Comparison of ENCODE assay signal across 8 cellular contexts in the genomic region with DNA sequence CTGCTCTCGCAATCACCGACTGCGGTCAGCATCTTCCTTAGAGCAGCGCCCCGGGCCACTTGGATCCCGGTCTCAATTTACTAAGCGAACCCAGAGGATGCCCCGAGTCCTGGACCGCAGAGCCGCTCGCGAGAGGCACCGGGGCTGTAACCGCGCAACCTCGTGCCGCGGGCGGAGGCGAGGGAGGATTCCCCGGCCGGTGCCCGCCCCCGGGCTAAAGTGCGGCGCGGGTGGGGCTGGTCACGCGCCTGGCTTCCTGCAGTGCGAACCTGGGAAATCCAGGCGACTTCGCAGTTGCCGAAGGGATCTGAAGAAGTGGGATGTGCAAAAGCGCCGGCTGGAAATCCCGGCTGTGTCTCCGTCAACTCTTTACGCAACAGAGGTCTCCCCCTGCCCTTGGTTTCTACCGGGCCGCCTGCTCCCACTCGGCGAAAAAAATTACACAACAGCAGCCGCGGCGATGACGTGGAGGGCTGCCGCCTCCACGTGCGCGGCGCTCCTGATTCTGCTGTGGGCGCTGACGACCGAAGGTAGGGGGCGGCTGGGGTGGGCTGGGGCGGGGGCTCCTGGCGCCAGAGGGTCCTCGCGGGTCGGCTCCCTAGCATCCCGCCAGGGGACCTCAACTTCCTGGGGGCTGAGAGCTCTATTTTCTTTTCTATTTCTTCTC. TPM values are rescaled to one million over a fixed set of nuclear protein-coding genes. Genes with fewer than 3 reads are reported as not detected.
DNase-seq lines count a peak whose midpoint lies in the region; ATAC-seq and TF ChIP-seq lines count a peak whose summit lies in the region.

TSS of gene NCR3LG1 (plus strand) at position 291 of the 667 bp plus-strand sequence. CDS start at position 461, 170 bp downstream.

- H3K36me3 Mint-ChIP-seq in T-helper 2 cell treated with Interferon-gamma antibody and Interleukin-4, amounts not matched to agents 5 μg/mL and 100 μg/mL, for 36 hours (ENCODE audit: low read depth): peaks cover 23% of the 10 kb centered on the region
- H3K36me3 Mint-ChIP-seq in progenitor cell of endocrine pancreas (ENCODE audit: insufficient read depth): peaks cover 1% of the 10 kb centered on the region

- TF ChIP-seq CTCF in progenitor cell of endocrine pancreas (IDR thresholded peaks at IDR 0.05; ENCODE audit: unreplicated experiment) (no peak), upper lobe of right lung (IDR thresholded peaks at IDR 0.05) (no peak)

- peak; percentile 66 to 73 for ATAC-seq in right cardiac atrium
- peak; percentile 79 for ATAC-seq in upper lobe of right lung
- ATAC-seq in GM18873 (IDR thresholded peaks at IDR 0.05; ENCODE audit: low FRiP score, unreplicated experiment): no peak

- DNase-seq in DMS79 (lab: John Stamatoyannopoulos, UW) (peak; percentile 45), right cardiac atrium (peak; percentile 72 to 83 (median 78)), progenitor cell of endocrine pancreas (ENCODE audit: low spot score, unreplicated experiment) (no peak), upper lobe of right lung (peak; percentile 86)
- peak; percentile 69 for DNase-seq in T-helper 2 cell treated with Interferon-gamma antibody and Interleukin-4, amounts not matched to agents 5 μg/mL and 100 μg/mL, for 36 hours (ENCODE audit: low spot score)

- peak within 1 kb of the TSS; percentile 88 for H3K4me3 Mint-ChIP-seq in T-helper 2 cell treated with Interferon-gamma antibody and Interleukin-4, amounts not matched to agents 5 μg/mL and 100 μg/mL, for 36 hours
- peak within 1 kb of the TSS; percentile 71 for H3K4me3 Mint-ChIP-seq in progenitor cell of endocrine pancreas (ENCODE audit: low read depth)

- H3K27me3 Mint-ChIP-seq in T-helper 2 cell treated with Interferon-gamma antibody and Interleukin-4, amounts not matched to agents 5 μg/mL and 100 μg/mL, for 36 hours (ENCODE audit: low read depth): peaks cover 37% of the 10 kb centered on the region
- peaks cover 51% of the 10 kb centered on the region for H3K27me3 Mint-ChIP-seq in progenitor cell of endocrine pancreas

- no peak for TF ChIP-seq EP300 in Ishikawa (IDR thresholded peaks at IDR 0.05; ENCODE audit: borderline replicate concordance)

- intact Hi-C loops in right cardiac atrium (cut with DNase I) (no loop called here), upper lobe of right lung (cut with DNase I) (no loop called here)

- H3K4me1 ChIP-seq in right cardiac atrium (ENCODE audit: control insufficient read depth, insufficient read depth, low read length) (no peaks in the 10 kb centered on the region), upper lobe of right lung (peaks cover 22% of the 10 kb centered on the region)

- H3K27ac ChIP-seq in angular gyrus (ENCODE audit: low read depth, low read length) (peak within 1 kb of the TSS; percentile 49), right cardiac atrium (ENCODE audit: low read length) (no peak within 1 kb of the TSS), upper lobe of right lung (peak within 1 kb of the TSS; percentile 20)

- H3K36me3 ChIP-seq in upper lobe of right lung: no peaks in the 10 kb centered on the region

- under 1% methylated on average over 61 of the region's 61 CpGs for WGBS in right cardiac atrium

- no peaks in the 10 kb centered on the region for H3K27me3 ChIP-seq in right cardiac atrium (ENCODE audit: control insufficient read depth, insufficient read depth)
- H3K27me3 ChIP-seq in upper lobe of right lung: no peaks in the 10 kb centered on the region

- peaks cover 34% of the 10 kb centered on the region for H3K4me1 Mint-ChIP-seq in T-helper 2 cell treated with Interferon-gamma antibody and Interleukin-4, amounts not matched to agents 5 μg/mL and 100 μg/mL, for 36 hours (ENCODE audit: low read depth)
- peaks cover 15% of the 10 kb centered on the region for H3K4me1 Mint-ChIP-seq in progenitor cell of endocrine pancreas (ENCODE audit: low read depth)

- peak within 1 kb of the TSS; percentile 81 for H3K27ac Mint-ChIP-seq in T-helper 2 cell treated with Interferon-gamma antibody and Interleukin-4, amounts not matched to agents 5 μg/mL and 100 μg/mL, for 36 hours
- peak within 1 kb of the TSS; percentile 38 for H3K27ac Mint-ChIP-seq in progenitor cell of endocrine pancreas

- H3K9me3 ChIP-seq in right cardiac atrium (ENCODE audit: control insufficient read depth, low read length) (no peaks in the 10 kb centered on the region), upper lobe of right lung (no peaks in the 10 kb centered on the region)

- TF ChIP-seq RAD21 in Ishikawa (IDR thresholded peaks at IDR 0.05; ENCODE audit: low read depth): no peak

- H3K4me3 ChIP-seq in right cardiac atrium (ENCODE audit: low read length) (peak within 1 kb of the TSS; percentile 49), upper lobe of right lung (peak within 1 kb of the TSS; percentile 69)

- H3K9me3 Mint-ChIP-seq in T-helper 2 cell treated with Interferon-gamma antibody and Interleukin-4, amounts not matched to agents 5 μg/mL and 100 μg/mL, for 36 hours: peaks cover 3% of the 10 kb centered on the region
- no peaks in the 10 kb centered on the region for H3K9me3 Mint-ChIP-seq in progenitor cell of endocrine pancreas (ENCODE audit: low read depth)

TF ChIP-seq in Ishikawa, 13 proteins besides CTCF, POLR2A, EP300 and RAD21:
- TF ChIP-seq NFIC (IDR thresholded peaks at IDR 0.05): no peak
- TF ChIP-seq CEBPB (IDR thresholded peaks at IDR 0.05): 0 out of 2 replicates have a peak, but pooled peaks have one; percentile 40
- peak; percentile 52; the same call in 1 of the 2 replicates for TF ChIP-seq MAX (IDR thresholded peaks at IDR 0.05)
- peak; percentile 27; the same call in 1 of the 2 replicates for TF ChIP-seq USF1 (IDR thresholded peaks at IDR 0.05)
- TF ChIP-seq EGR1 (IDR thresholded peaks at IDR 0.05): no peak

RNA-seq across cellular contexts. Expression of gene NCR3LG1, which starts in this region (rescaled TPM):
- total RNA-seq in right cardiac atrium (1 to 10 TPM; 2.3 to 3.3 (median 3.0) TPM), progenitor cell of endocrine pancreas (1.3 and 2.1 TPM in 2 replicates), upper lobe of right lung (5.6 TPM)
- polyA plus RNA-seq in right cardiac atrium: 0.75 TPM
